In the genomic region with DNA sequence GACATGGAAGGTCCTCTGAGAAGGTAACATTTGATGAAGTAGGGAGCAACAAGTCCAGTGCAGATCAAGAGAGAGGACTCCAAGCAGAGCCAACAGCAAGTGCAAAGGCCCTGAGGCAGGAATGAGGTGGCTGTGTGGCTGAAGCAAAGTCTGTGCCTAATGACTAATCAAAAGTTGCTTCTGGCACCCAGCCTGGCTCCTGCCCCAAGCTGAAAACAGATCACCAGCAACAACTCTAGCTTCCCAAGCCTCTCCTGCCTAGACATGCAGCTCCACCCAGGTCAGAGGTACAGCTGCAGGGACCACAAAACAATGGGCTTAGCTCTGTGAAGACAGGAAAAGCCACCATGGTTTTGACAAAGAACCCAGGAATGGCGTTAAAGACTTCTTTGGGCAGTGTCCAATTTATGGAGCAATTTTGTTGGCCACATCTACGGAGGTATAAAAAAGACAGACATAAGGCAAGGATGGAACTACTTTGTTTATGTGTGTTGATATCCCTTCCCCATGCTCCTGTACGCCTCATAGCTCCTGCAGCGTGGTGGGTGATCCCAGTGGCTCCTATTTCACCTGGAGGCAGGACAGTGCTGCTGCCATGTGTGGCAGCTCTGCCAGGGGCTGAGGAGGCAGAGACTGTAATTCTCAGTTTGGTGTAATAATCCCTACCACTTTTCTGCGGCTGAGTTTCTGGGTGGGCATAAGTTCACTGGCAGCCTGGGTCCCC, we compare ENCODE assay signal across 1 cellular context.
TF ChIP-seq lines count a peak whose summit lies in the region.

No MANE protein-coding gene starts in this region.

TF ChIP-seq in H1, 55 proteins besides CTCF, POLR2A, EP300 and RAD21:
- TF ChIP-seq ASH2L (IDR thresholded peaks at IDR 0.05; ENCODE audit: low read length) (no peak), EGR1 (IDR thresholded peaks at IDR 0.05; ENCODE audit: borderline replicate concordance, low read depth, low read length) (no peak), YY1 (IDR thresholded peaks at IDR 0.05; ENCODE audit: low read depth, low read length) (no peak), CREB1 (IDR thresholded peaks at IDR 0.05) (no peak), TAF1 (IDR thresholded peaks at IDR 0.05; ENCODE audit: low read depth, low read length) (no peak), RXRA (IDR thresholded peaks at IDR 0.05; ENCODE audit: insufficient read depth, low read depth, low read length) (no peak), HDAC2 (IDR thresholded peaks at IDR 0.05; ENCODE audit: borderline replicate concordance in 1 of 2, low read depth in 2 of 2, low read length in 2 of 2) (no peak), SIN3A (conservative IDR thresholded peaks at IDR 0.05 in 1 of 2, IDR thresholded peaks at IDR 0.05 in 1 of 2; ENCODE audit: low read depth in 1 of 2, low read length in 2 of 2) (no peak), CBX8 (IDR thresholded peaks at IDR 0.05; ENCODE audit: borderline replicate concordance, low read depth, low read length) (no peak), TAF7 (optimal IDR thresholded peaks at IDR 0.05; ENCODE audit: borderline replicate concordance, low read depth, low read length) (no peak), HDAC6 (IDR thresholded peaks at IDR 0.05; ENCODE audit: low read depth, low read length) (no peak), RFX5 (IDR thresholded peaks at IDR 0.05; ENCODE audit: borderline replicate concordance, low read depth, low read length) (no peak), TBP (IDR thresholded peaks at IDR 0.05; ENCODE audit: low read depth, low read length) (no peak), CTBP2 (IDR thresholded peaks at IDR 0.05; ENCODE audit: borderline replicate concordance, insufficient read depth, insufficient read length, low read length) (no peak)
